8 cellular contexts compared by ENCODE assay signal in the genomic region with DNA sequence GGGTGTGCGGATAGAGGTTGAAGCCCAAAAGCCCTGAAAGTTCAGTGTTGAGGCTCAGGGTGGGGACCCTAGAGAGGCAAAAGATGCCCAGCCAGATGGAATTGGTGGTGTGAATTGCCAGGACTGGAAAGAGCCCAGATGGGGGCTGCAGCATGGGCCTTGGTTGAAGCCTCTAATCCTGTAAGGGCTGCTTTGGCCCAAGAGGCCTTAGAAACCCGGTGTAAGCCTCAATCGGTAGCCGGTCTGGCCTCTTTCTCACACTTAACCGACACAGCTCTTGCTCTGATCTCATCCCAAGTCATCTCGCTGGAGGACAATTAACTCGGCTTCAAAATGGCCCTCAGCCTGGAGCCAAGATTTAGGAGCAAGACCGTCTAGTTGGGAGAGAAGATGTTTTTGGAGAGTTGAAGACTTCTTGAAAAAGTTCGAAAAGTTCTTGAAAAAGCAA. TPM values are rescaled to one million over a fixed set of nuclear protein-coding genes. Genes with fewer than 3 reads are reported as not detected.
DNase-seq lines count a peak whose midpoint lies in the region; ATAC-seq and TF ChIP-seq lines count a peak whose summit lies in the region.

No MANE protein-coding gene starts in this region.

- TF ChIP-seq CTCF in foreskin keratinocyte (conservative IDR thresholded peaks at IDR 0.05) (no peak), prostate gland (IDR thresholded peaks at IDR 0.05) (peak in 1 of 4 experiments; percentile 3)

- H3K27ac ChIP-seq in ACC112 (ENCODE audit: low read depth, low read length): peak overlapping the region; percentile 100
- H3K27ac ChIP-seq in HUES6 (ENCODE audit: low read depth, low read length): peak overlapping the region; percentile 96
- peak overlapping the region; percentile 90 for H3K27ac ChIP-seq in foreskin keratinocyte
- H3K27ac ChIP-seq in prostate gland: peak overlapping the region; percentile 100

- DNase-seq in activated T-cell treated with anti-CD3 and anti-CD28 coated beads for 48 hours (ENCODE audit: low read depth) (peak; percentile 30), foreskin keratinocyte (peak; percentile 63 to 79), prostate gland (ENCODE audit: low spot score) (no peak)

- intact Hi-C loops in prostate gland (cut with DNase I): loop anchor here (5.0 kb wide), 1 partner anchor 34 kb away; the partner anchor contains the start of gene RAB8A

- WGBS in prostate gland: 7% methylated on average over 9 of the region's 9 CpGs

- H3K4me1 ChIP-seq in ACC112 (ENCODE audit: control insufficient read depth, insufficient read depth, low read length, unreplicated experiment) (peaks cover 21% of the 10 kb centered on the region), HUES6 (ENCODE audit: control insufficient read depth, insufficient read depth, low read length) (peaks cover 27% of the 10 kb centered on the region), foreskin keratinocyte (peaks cover 11% of the 10 kb centered on the region), prostate gland (replicated peaks) (peaks cover 5% of the 10 kb centered on the region)

- H3K27me3 ChIP-seq in ACC112 (ENCODE audit: insufficient read depth, low read length) (no peaks in the 10 kb centered on the region), HUES6 (ENCODE audit: control insufficient read depth, insufficient read depth, low read length) (no peaks in the 10 kb centered on the region), foreskin keratinocyte (no peaks in the 10 kb centered on the region), prostate gland (replicated peaks; ENCODE audit: insufficient read depth) (no peaks in the 10 kb centered on the region)

- H3K36me3 ChIP-seq in ACC112 (ENCODE audit: insufficient read depth, low read length): peaks cover 18% of the 10 kb centered on the region
- H3K36me3 ChIP-seq in HUES6 (ENCODE audit: control insufficient read depth, insufficient read depth, low read length): peaks cover 52% of the 10 kb centered on the region
- no peaks in the 10 kb centered on the region for H3K36me3 ChIP-seq in prostate gland

- H3K9me3 ChIP-seq in HUES6 (ENCODE audit: control insufficient read depth, insufficient read depth, low read depth, low read length) (no peaks in the 10 kb centered on the region), prostate gland (no peaks in the 10 kb centered on the region)

- H3K9ac ChIP-seq in HUES6 (ENCODE audit: low read length): peak overlapping the region; percentile 100

- peak; percentile 31 for ATAC-seq in foreskin keratinocyte
- no peak for ATAC-seq in HG03135 (IDR thresholded peaks at IDR 0.05; ENCODE audit: unreplicated experiment)
- ATAC-seq in HG03457 (IDR thresholded peaks at IDR 0.05; ENCODE audit: unreplicated experiment): no peak
- no peak for ATAC-seq in HG03159 (IDR thresholded peaks at IDR 0.05; ENCODE audit: unreplicated experiment)

- peaks cover 81% of the 10 kb centered on the region for H3K79me2 ChIP-seq in ACC112 (ENCODE audit: control insufficient read depth, insufficient read depth, low read length, unreplicated experiment)

- H3K4me3 ChIP-seq in ACC112 (ENCODE audit: low read depth, low read length): peak overlapping the region; percentile 97
- H3K4me3 ChIP-seq in HUES6 (ENCODE audit: low read depth, low read length): peak overlapping the region; percentile 88
- H3K4me3 ChIP-seq in prostate gland: peak overlapping the region; percentile 94

- no peak overlapping the region for H2AFZ ChIP-seq in ACC112 (ENCODE audit: low read length, unreplicated experiment)

- no peak for TF ChIP-seq POLR2A in prostate gland (IDR thresholded peaks at IDR 0.05)

RNA-seq across cellular contexts. Expression of gene TPM4, which starts 2.0 kb away (rescaled TPM):
- total RNA-seq in foreskin keratinocyte (691 and 701 TPM in 2 replicates), prostate gland (100 to 1,000 TPM; 379 TPM)
- polyA plus RNA-seq in foreskin keratinocyte: 552 and 595 TPM in 2 replicates

RNA-seq across cellular contexts. Expression of gene RAB8A, which starts 33.4 kb away (rescaled TPM):
- total RNA-seq in foreskin keratinocyte (76.3 and 84.6 TPM in 2 replicates), prostate gland (10 to 100 TPM; 67.8 to 70.5 TPM)
- polyA plus RNA-seq in foreskin keratinocyte: 53.7 and 59.4 TPM in 2 replicates
